In the genomic region with DNA sequence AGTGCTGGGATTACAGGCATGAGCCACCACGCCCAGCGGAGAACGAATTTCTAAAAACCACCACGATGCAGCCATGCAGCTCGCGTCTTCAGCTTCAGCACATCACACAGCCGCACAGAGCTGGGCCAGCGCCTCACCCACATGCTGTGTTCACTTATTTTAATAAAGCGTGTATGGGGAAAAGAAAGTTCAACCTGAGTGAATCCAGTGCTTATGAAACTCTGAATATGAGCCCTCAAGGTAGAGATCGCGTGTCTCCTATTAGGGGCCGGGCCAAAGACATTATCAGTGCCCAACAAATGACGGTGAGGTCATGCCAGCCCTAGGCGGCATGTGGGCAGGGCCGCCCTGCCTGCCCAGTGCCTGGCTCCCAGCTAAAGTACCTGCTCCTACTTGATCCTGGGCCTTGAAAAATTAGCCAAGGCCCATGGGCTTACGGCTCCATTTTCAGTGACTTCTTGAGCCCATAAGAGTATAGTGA, we compare ENCODE assay signal across 10 cellular contexts. TPM values are rescaled to one million over a fixed set of nuclear protein-coding genes. Genes with fewer than 3 reads are reported as not detected.
DNase-seq lines count a peak whose midpoint lies in the region; ATAC-seq and TF ChIP-seq lines count a peak whose summit lies in the region.
"Had no signal": no experiment of that assay in that cellular context is flagged by ENCODE, and none has a peak within 500 bp of the region (broad histone marks: within the 10 kb centered on the region; RNA-seq: fewer than 3 reads in every experiment).

No MANE protein-coding gene starts in this region.

- CTCF ChIA-PET in SK-N-SH (lab: Yijun Ruan, JAX): no interaction called here

- no peak overlapping the region for H2AFZ ChIP-seq in SK-N-SH (ENCODE audit: low read depth)

- peaks cover 97% of the 10 kb centered on the region for H3K79me2 ChIP-seq in SK-N-SH (ENCODE audit: insufficient read depth)

- H3K9ac ChIP-seq in SK-N-SH: no peak overlapping the region

- 98% methylated on average over 12 of the region's 16 CpGs for WGBS in SK-N-SH (ENCODE audit: low lambda C conversion rate)
- 90% methylated on average over 16 of the region's 16 CpGs for WGBS in urinary bladder

- H3K36me3 ChIP-seq in SK-N-SH (replicated peaks in 1 of 2; ENCODE audit: control insufficient read depth in 1 of 2, insufficient read depth in 2 of 2, low read length in 1 of 2) (no peaks in the 10 kb centered on the region), urinary bladder (ENCODE audit: insufficient read depth) (no peaks in the 10 kb centered on the region)

- peaks cover 95% of the 10 kb centered on the region for H4K20me1 ChIP-seq in SK-N-SH (ENCODE audit: insufficient read depth)

- ATAC-seq in SK-N-SH treated with all-trans-retinoic acid at 6 μM for 48 hours (no peak; the same call in 2 of the 3 replicates), HG02885 (IDR thresholded peaks at IDR 0.05; ENCODE audit: poor library complexity, unreplicated experiment) (peak; percentile 74), sciatic nerve (no peak)

- no peak for TF ChIP-seq EP300 in SK-N-SH (IDR thresholded peaks at IDR 0.05; ENCODE audit: borderline replicate concordance in 1 of 2, low read depth in 1 of 2, low read length in 1 of 2)

- no peaks in the 10 kb centered on the region for H3K27me3 ChIP-seq in SK-N-SH (ENCODE audit: insufficient read depth)

- no peak for TF ChIP-seq CTCF in SK-N-SH (IDR thresholded peaks at IDR 0.05)

- TF ChIP-seq RAD21 in SK-N-SH (IDR thresholded peaks at IDR 0.05; ENCODE audit: low read length): no peak

- H3K9me2 ChIP-seq in SK-N-SH: no peaks in the 10 kb centered on the region

- H3K4me3 ChIP-seq in SK-N-SH (ENCODE audit: low read depth in 2 of 2, low read length in 1 of 2) (no peak overlapping the region), urinary bladder (ENCODE audit: low read depth, low read length) (no peak overlapping the region)

- H3K9me3 ChIP-seq in SK-N-SH: no peaks in the 10 kb centered on the region

- H3K27ac ChIP-seq in SK-N-SH (ENCODE audit: low read depth in 2 of 2, low read length in 1 of 2) (peak overlapping the region in 1 of 2 experiments; percentile 65; a peak in 2 of 4 replicates), urinary bladder (ENCODE audit: low read depth) (peak overlapping the region; percentile 46)

- no peak overlapping the region for H3K4me2 ChIP-seq in SK-N-SH

- H3F3A ChIP-seq in SK-N-SH (replicated peaks; ENCODE audit: insufficient read depth): peaks cover 10% of the 10 kb centered on the region

- H3K4me1 ChIP-seq in SK-N-SH (ENCODE audit: control insufficient read depth in 1 of 2, insufficient read depth in 2 of 2, low read depth in 1 of 2, low read length in 1 of 2) (peaks cover 34% of the 10 kb centered on the region in 2 experiments), urinary bladder (ENCODE audit: insufficient read depth) (no peaks in the 10 kb centered on the region)

- intact Hi-C loops in sciatic nerve (cut with DNase I): no loop called here

- DNase-seq in SK-N-SH (peak; percentile 64), RPMI7951 (ENCODE audit: low read depth) (peak; percentile 67), LoVo (ENCODE audit: low spot score) (no peak), cerebellar nuclear complex (lab: John Stamatoyannopoulos, UW) (no peak), sciatic nerve (ENCODE audit: low spot score) (no peak)
- DNase-seq: 8988T, SHP77 treated with DMSO at 0.1 percent for 48 hours had no signal

- POLR2A ChIA-PET in SK-N-SH (lab: Yijun Ruan, JAX): no interaction called here

TF ChIP-seq in SK-N-SH, 30 proteins besides CTCF, POLR2A, EP300 and RAD21 (continues in another document):
- TF ChIP-seq FOXM1 (IDR thresholded peaks at IDR 0.05; ENCODE audit: low read depth) (no peak), GATA2 (CRISPR knock-in tag; IDR thresholded peaks at IDR 0.05) (no peak), RFX5 (IDR thresholded peaks at IDR 0.05; ENCODE audit: low read length) (no peak), FOSL2 (IDR thresholded peaks at IDR 0.05; ENCODE audit: borderline replicate concordance, low read depth) (no peak)
- TF ChIP-seq, protein P1, sequence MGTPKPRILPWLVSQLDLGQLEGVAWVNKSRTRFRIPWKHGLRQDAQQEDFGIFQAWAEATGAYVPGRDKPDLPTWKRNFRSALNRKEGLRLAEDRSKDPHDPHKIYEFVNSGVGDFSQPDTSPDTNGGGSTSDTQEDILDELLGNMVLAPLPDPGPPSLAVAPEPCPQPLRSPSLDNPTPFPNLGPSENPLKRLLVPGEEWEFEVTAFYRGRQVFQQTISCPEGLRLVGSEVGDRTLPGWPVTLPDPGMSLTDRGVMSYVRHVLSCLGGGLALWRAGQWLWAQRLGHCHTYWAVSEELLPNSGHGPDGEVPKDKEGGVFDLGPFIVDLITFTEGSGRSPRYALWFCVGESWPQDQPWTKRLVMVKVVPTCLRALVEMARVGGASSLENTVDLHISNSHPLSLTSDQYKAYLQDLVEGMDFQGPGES (IDR thresholded peaks at IDR 0.05; ENCODE audit: low read depth, low read length): no peak
- TF ChIP-seq, protein P2, sequence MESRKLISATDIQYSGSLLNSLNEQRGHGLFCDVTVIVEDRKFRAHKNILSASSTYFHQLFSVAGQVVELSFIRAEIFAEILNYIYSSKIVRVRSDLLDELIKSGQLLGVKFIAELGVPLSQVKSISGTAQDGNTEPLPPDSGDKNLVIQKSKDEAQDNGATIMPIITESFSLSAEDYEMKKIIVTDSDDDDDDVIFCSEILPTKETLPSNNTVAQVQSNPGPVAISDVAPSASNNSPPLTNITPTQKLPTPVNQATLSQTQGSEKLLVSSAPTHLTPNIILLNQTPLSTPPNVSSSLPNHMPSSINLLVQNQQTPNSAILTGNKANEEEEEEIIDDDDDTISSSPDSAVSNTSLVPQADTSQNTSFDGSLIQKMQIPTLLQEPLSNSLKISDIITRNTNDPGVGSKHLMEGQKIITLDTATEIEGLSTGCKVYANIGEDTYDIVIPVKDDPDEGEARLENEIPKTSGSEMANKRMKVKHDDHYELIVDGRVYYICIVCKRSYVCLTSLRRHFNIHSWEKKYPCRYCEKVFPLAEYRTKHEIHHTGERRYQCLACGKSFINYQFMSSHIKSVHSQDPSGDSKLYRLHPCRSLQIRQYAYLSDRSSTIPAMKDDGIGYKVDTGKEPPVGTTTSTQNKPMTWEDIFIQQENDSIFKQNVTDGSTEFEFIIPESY (IDR thresholded peaks at IDR 0.05; ENCODE audit: borderline replicate concordance, low read depth): no peak
- TF ChIP-seq, protein P3, sequence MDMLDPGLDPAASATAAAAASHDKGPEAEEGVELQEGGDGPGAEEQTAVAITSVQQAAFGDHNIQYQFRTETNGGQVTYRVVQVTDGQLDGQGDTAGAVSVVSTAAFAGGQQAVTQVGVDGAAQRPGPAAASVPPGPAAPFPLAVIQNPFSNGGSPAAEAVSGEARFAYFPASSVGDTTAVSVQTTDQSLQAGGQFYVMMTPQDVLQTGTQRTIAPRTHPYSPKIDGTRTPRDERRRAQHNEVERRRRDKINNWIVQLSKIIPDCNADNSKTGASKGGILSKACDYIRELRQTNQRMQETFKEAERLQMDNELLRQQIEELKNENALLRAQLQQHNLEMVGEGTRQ (IDR thresholded peaks at IDR 0.05; ENCODE audit: borderline replicate concordance, low read depth, low read length): no peak

TF ChIP-seq in SK-N-SH treated with all-trans-retinoic acid at 6 μM for 48 hours, 23 proteins besides CTCF, POLR2A, EP300 and RAD21 (continues in another document):
- TF ChIP-seq GLIS3 (CRISPR knock-in tag; IDR thresholded peaks at IDR 0.05): no peak
- TF ChIP-seq ZFP30 (CRISPR knock-in tag; IDR thresholded peaks at IDR 0.05): no peak
- TF ChIP-seq ISL1 (CRISPR knock-in tag; IDR thresholded peaks at IDR 0.05): no peak
- no peak for TF ChIP-seq OSR1 (CRISPR knock-in tag; IDR thresholded peaks at IDR 0.05)
- no peak for TF ChIP-seq RARB (CRISPR knock-in tag; IDR thresholded peaks at IDR 0.05)
- no peak for TF ChIP-seq SNAI2 (CRISPR knock-in tag; IDR thresholded peaks at IDR 0.05)
- TF ChIP-seq ARNTL (CRISPR knock-in tag; IDR thresholded peaks at IDR 0.05; ENCODE audit: borderline replicate concordance, low read depth): no peak
- TF ChIP-seq PPARA (CRISPR knock-in tag; IDR thresholded peaks at IDR 0.05; ENCODE audit: borderline replicate concordance): no peak
- TF ChIP-seq, protein P4, sequence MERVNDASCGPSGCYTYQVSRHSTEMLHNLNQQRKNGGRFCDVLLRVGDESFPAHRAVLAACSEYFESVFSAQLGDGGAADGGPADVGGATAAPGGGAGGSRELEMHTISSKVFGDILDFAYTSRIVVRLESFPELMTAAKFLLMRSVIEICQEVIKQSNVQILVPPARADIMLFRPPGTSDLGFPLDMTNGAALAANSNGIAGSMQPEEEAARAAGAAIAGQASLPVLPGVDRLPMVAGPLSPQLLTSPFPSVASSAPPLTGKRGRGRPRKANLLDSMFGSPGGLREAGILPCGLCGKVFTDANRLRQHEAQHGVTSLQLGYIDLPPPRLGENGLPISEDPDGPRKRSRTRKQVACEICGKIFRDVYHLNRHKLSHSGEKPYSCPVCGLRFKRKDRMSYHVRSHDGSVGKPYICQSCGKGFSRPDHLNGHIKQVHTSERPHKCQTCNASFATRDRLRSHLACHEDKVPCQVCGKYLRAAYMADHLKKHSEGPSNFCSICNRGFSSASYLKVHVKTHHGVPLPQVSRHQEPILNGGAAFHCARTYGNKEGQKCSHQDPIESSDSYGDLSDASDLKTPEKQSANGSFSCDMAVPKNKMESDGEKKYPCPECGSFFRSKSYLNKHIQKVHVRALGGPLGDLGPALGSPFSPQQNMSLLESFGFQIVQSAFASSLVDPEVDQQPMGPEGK (CRISPR knock-in tag; IDR thresholded peaks at IDR 0.05; ENCODE audit: borderline replicate concordance): no peak
- TF ChIP-seq, protein P5, sequence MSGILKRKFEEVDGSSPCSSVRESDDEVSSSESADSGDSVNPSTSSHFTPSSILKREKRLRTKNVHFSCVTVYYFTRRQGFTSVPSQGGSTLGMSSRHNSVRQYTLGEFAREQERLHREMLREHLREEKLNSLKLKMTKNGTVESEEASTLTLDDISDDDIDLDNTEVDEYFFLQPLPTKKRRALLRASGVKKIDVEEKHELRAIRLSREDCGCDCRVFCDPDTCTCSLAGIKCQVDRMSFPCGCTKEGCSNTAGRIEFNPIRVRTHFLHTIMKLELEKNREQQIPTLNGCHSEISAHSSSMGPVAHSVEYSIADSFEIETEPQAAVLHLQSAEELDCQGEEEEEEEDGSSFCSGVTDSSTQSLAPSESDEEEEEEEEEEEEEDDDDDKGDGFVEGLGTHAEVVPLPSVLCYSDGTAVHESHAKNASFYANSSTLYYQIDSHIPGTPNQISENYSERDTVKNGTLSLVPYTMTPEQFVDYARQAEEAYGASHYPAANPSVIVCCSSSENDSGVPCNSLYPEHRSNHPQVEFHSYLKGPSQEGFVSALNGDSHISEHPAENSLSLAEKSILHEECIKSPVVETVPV (CRISPR knock-in tag; IDR thresholded peaks at IDR 0.05): no peak
- TF ChIP-seq TOX (CRISPR knock-in tag; IDR thresholded peaks at IDR 0.05; ENCODE audit: borderline replicate concordance): no peak
- no peak for TF ChIP-seq ZNF70 (CRISPR knock-in tag; IDR thresholded peaks at IDR 0.05)

RNA-seq across cellular contexts. Expression of a gene that starts 44.3 kb away (rescaled TPM):
- polyA plus RNA-seq in SK-N-SH (2012; rRNA removed) (13.5 and 21.9 TPM in 2 replicates), urinary bladder (12.0 TPM)
- 18.4 and 21.2 TPM in 2 replicates for polyA plus RNA-seq in SK-N-SH (2012; cell fraction: cytosol; rRNA removed)
- 17.0 and 22.9 TPM in 2 replicates for polyA plus RNA-seq in SK-N-SH (2012; cell fraction: nucleus; rRNA removed)
- 17.1 and 20.2 TPM in 2 replicates for total RNA-seq in RPMI7951 (2014; rRNA removed; shearing (Covaris generic))
- total RNA-seq in urinary bladder (19.1 TPM), sciatic nerve (64.7 TPM)

Comparison
In these comparisons a context has a peak if more than half of its experiments do, and no peak if none do; other contexts are left out.
1. DNase-seq: peak in SK-N-SH (single experiment) and RPMI7951 (single experiment); none in LoVo (single experiment), cerebellar nuclear complex (0 of 2) and sciatic nerve (single experiment).